Comparison of ENCODE assay signal across 17 cellular contexts in genomic region chr9:97694768-97695167, GRCh38. TPM values are rescaled to one million over a fixed set of nuclear protein-coding genes. Genes with fewer than 3 reads are reported as not detected.
DNase-seq lines count a peak whose midpoint lies in the region; ATAC-seq, FAIRE-seq and TF ChIP-seq lines count a peak whose summit lies in the region.
"Had no signal": no experiment of that assay in that cellular context is flagged by ENCODE, and none has a peak within 500 bp of the region (broad histone marks: within the 10 kb centered on the region; RNA-seq: fewer than 3 reads in every experiment).

No MANE protein-coding gene starts in this region.

- H3K27me3 ChIP-seq in K562 (ENCODE audit: control insufficient read depth in 2 of 2, insufficient read depth in 2 of 2, low read length in 2 of 2) (no peaks in the 10 kb centered on the region), pancreas (no peaks in the 10 kb centered on the region)
- H3K27me3 ChIP-seq: left lung had no signal

- peak; percentile 11; the same call in 2 of the 3 replicates for ATAC-seq in K562
- no peak for ATAC-seq in pancreas
- ATAC-seq: left lung had no signal

- peak overlapping the region; percentile 37; the same call in 1 of the 2 replicates for H2AFZ ChIP-seq in K562 (ENCODE audit: low read depth, low read length)
- H2AFZ ChIP-seq: neural progenitor cell had no signal

- peaks cover 40% of the 10 kb centered on the region for H3K79me2 ChIP-seq in K562 (ENCODE audit: control insufficient read depth, insufficient read depth, low read length)

- no peak for TF ChIP-seq RAD21 in K562 (CRISPR knock-in tag; conservative IDR thresholded peaks at IDR 0.05 in 1 of 2, IDR thresholded peaks at IDR 0.05 in 1 of 2)

- POLR2A ChIA-PET in K562 (lab: Yijun Ruan, JAX), result interaction anchor here (1.1 to 1.7 kb wide), 2 partner anchors 15 to 227 kb away, joined by 3 to 4 read pairs; partner anchors contain the start of gene TRMO

- no peak for TF ChIP-seq POLR2A in K562 (conservative IDR thresholded peaks at IDR 0.05)

- TF ChIP-seq CTCF in K562 (IDR thresholded peaks at IDR 0.05 in 2 of 3, conservative IDR thresholded peaks at IDR 0.05 in 1 of 3; ENCODE audit: insufficient read depth in 2 of 3, low read depth in 1 of 3, low read length in 3 of 3) (no peak), nephron (IDR thresholded peaks at IDR 0.05; ENCODE audit: unreplicated experiment in 3 of 3) (no peak), pancreas (IDR thresholded peaks at IDR 0.05) (no peak)

- BruUV-seq in K562 (replicated peaks; lab: Mats Ljungman, UMichigan), result no TSS peak

- peak overlapping the region in 1 of 2 experiments; percentile 69; a peak in 2 of 4 replicates for H3K9ac ChIP-seq in K562 (ENCODE audit: insufficient read depth in 1 of 2, low read depth in 2 of 2, low read length in 2 of 2)
- H3K9ac ChIP-seq: neural progenitor cell had no signal

- CTCF ChIA-PET in K562 (lab: Yijun Ruan, JAX; ENCODE audit: low intra/inter-chr PET ratio), result no interaction called here

- no peaks in the 10 kb centered on the region for H3K9me1 ChIP-seq in K562 (ENCODE audit: control insufficient read depth, insufficient read depth, low read length)

- H3K4me3 ChIP-seq in K562 (peak overlapping the region; percentile 59), pancreas (no peak overlapping the region)

- no peak overlapping the region for H3K27ac Mint-ChIP-seq in T-helper 1 cell treated with Interleukin-12 subunit alpha and Interleukin-12 subunit beta and Interleukin-4 antibody, amounts not matched to agents 30 μg/mL and 1 μg/mL, for 36 hours
- H3K27ac Mint-ChIP-seq in IgD-negative memory B cell (peak overlapping the region in 2 of 3 donors; percentile 39 to 67), nephron (peak overlapping the region in 2 of 3 experiments; percentile 7 to 26)
- H3K27ac Mint-ChIP-seq: activated naive CD4-positive, alpha-beta T cell treated with anti-CD3 and anti-CD28 coated beads for 36 hours; neural progenitor cell had no signal

- in situ Hi-C loops in K562 (cut with MboI), result no loop called here

- peaks cover 44% of the 10 kb centered on the region for H3K4me1 Mint-ChIP-seq in T-helper 1 cell treated with Interleukin-12 subunit alpha and Interleukin-12 subunit beta and Interleukin-4 antibody, amounts not matched to agents 30 μg/mL and 1 μg/mL, for 36 hours (ENCODE audit: low read depth)
- H3K4me1 Mint-ChIP-seq in IgD-negative memory B cell, result peaks cover 40 to 58% (median 53%) of the 10 kb centered on the region in 3 donors
- H3K4me1 Mint-ChIP-seq in nephron, result peaks cover 37% of the 10 kb centered on the region

- H4K20me1 ChIP-seq in K562 (replicated peaks; ENCODE audit: control insufficient read depth, insufficient read depth, low read length), result no peaks in the 10 kb centered on the region

- DNase-seq in T-helper 1 cell (no peak), K562 (ENCODE audit: extremely low read depth in 1 of 4, low spot score in 3 of 4) (peak in 1 of 4 experiments; percentile 15), pancreas (no peak), UCSD-AML1 (lab: John Stamatoyannopoulos, UW; ENCODE audit: unreplicated experiment) (no peak), SIG-M5 (lab: John Stamatoyannopoulos, UW) (no peak)
- DNase-seq: activated CD4-positive, alpha-beta T cell treated with anti-CD3 and anti-CD28 coated beads, Interleukin-2, amount 50 U/mL, for 4 hours; activated naive CD4-positive, alpha-beta T cell treated with anti-CD3 and anti-CD28 coated beads for 36 hours; cerebellar nuclear complex; GOT3; left lung; NCI-H1694 treated with DMSO at 0.1 percent for 48 hours; NCI-H526; substantia nigra had no signal

- no peak for TF ChIP-seq EP300 in K562 (IDR thresholded peaks at IDR 0.05; ENCODE audit: low read length)

- H3K4me3 Mint-ChIP-seq in T-helper 1 cell treated with Interleukin-12 subunit alpha and Interleukin-12 subunit beta and Interleukin-4 antibody, amounts not matched to agents 30 μg/mL and 1 μg/mL, for 36 hours, result peak overlapping the region; percentile 12
- peak overlapping the region in 3 of 4 donors; percentile 56 to 96 (median 57) for H3K4me3 Mint-ChIP-seq in IgD-negative memory B cell
- H3K4me3 Mint-ChIP-seq in nephron, result peak overlapping the region; percentile 58 to 98 (median 89)
- H3K4me3 Mint-ChIP-seq: activated naive CD4-positive, alpha-beta T cell treated with anti-CD3 and anti-CD28 coated beads for 36 hours had no signal

- H3K27me3 Mint-ChIP-seq in T-helper 1 cell treated with Interleukin-12 subunit alpha and Interleukin-12 subunit beta and Interleukin-4 antibody, amounts not matched to agents 30 μg/mL and 1 μg/mL, for 36 hours (ENCODE audit: low read depth), result no peaks in the 10 kb centered on the region
- H3K27me3 Mint-ChIP-seq in IgD-negative memory B cell (no peaks in the 10 kb centered on the region), nephron (ENCODE audit: low read depth) (peaks cover 1% of the 10 kb centered on the region)

- 42% methylated on average over 7 of the region's 7 CpGs for WGBS in K562 (ENCODE audit: insufficient coverage, low coverage, missing lambda C conversion rate)
- WGBS in pancreas, 2 donors, result 88 to 90% methylated on average over 7 of the region's 7 CpGs

- peak overlapping the region; percentile 79 for H3K4me2 ChIP-seq in K562 (ENCODE audit: insufficient read depth, low read length)

- intact Hi-C loops in K562 (cut with micrococcal nuclease), result loop anchor here (10.0 kb wide), 1 partner anchor 360 kb away; the partner anchor contains the start of gene NANS
- intact Hi-C loops in pancreas (cut with DNase I), result no loop called here

- H3K9me3 Mint-ChIP-seq in T-helper 1 cell treated with Interleukin-12 subunit alpha and Interleukin-12 subunit beta and Interleukin-4 antibody, amounts not matched to agents 30 μg/mL and 1 μg/mL, for 36 hours, result no peaks in the 10 kb centered on the region
- H3K9me3 Mint-ChIP-seq in IgD-negative memory B cell (no peaks in the 10 kb centered on the region), nephron (no peaks in the 10 kb centered on the region)
- H3K9me3 Mint-ChIP-seq: activated naive CD4-positive, alpha-beta T cell treated with anti-CD3 and anti-CD28 coated beads for 36 hours; neural progenitor cell had no signal

- no peaks in the 10 kb centered on the region for H3K9me3 ChIP-seq in K562 (replicated peaks; ENCODE audit: control insufficient read depth, insufficient read depth, low read depth, low read length)
- H3K9me3 ChIP-seq in pancreas, result no peaks in the 10 kb centered on the region
- H3K9me3 ChIP-seq: left lung had no signal

- H3K36me3 Mint-ChIP-seq in T-helper 1 cell treated with Interleukin-12 subunit alpha and Interleukin-12 subunit beta and Interleukin-4 antibody, amounts not matched to agents 30 μg/mL and 1 μg/mL, for 36 hours (ENCODE audit: low read depth), result peaks cover 16% of the 10 kb centered on the region
- peaks cover 3% of the 10 kb centered on the region for H3K36me3 Mint-ChIP-seq in IgD-negative memory B cell
- peaks cover 25% of the 10 kb centered on the region for H3K36me3 Mint-ChIP-seq in nephron (ENCODE audit: low read depth)

- H3K4me1 ChIP-seq in K562 (replicated peaks in 1 of 2; ENCODE audit: control insufficient read depth in 2 of 2, insufficient read depth in 2 of 2, low read length in 2 of 2) (peaks cover 16 to 21% of the 10 kb centered on the region in 2 experiments; a peak in 4 of 5 replicates), pancreas (peaks cover 20 to 30% (median 27%) of the 10 kb centered on the region in 3 donors)

- H3K27ac ChIP-seq in K562 (ENCODE audit: extremely low read depth, low read depth, low read length) (peak overlapping the region; percentile 9), pancreas (no peak overlapping the region)
- H3K27ac ChIP-seq: left lung, neural progenitor cell had no signal

- FAIRE-seq in K562 (lab: Jason Lieb, UNC) (no peak), pancreas (lab: Jason Lieb, UNC) (no peak)

- H3K36me3 ChIP-seq in K562 (ENCODE audit: control insufficient read depth, insufficient read depth, low read length), result peaks cover 31% of the 10 kb centered on the region
- H3K36me3 ChIP-seq in pancreas, result peaks cover 0 to 23% (median 0%) of the 10 kb centered on the region in 3 donors
- H3K36me3 ChIP-seq: neural progenitor cell had no signal

TF ChIP-seq in K562, 482 proteins besides CTCF, POLR2A, EP300 and RAD21 (continues in another document):
- TF ChIP-seq FOXA3 (CRISPR knock-in tag; conservative IDR thresholded peaks at IDR 0.05 in 1 of 2, IDR thresholded peaks at IDR 0.05 in 1 of 2) (0 out of 4 replicates have a peak, but pooled peaks of 1 of the 2 experiments have one; percentile 85), ZEB2 (IDR thresholded peaks at IDR 0.05) (0 out of 2 replicates have a peak, but pooled peaks have one; percentile 14), SMARCC2 (IDR thresholded peaks at IDR 0.05; ENCODE audit: low read depth) (no peak)
- TF ChIP-seq, protein P1, sequence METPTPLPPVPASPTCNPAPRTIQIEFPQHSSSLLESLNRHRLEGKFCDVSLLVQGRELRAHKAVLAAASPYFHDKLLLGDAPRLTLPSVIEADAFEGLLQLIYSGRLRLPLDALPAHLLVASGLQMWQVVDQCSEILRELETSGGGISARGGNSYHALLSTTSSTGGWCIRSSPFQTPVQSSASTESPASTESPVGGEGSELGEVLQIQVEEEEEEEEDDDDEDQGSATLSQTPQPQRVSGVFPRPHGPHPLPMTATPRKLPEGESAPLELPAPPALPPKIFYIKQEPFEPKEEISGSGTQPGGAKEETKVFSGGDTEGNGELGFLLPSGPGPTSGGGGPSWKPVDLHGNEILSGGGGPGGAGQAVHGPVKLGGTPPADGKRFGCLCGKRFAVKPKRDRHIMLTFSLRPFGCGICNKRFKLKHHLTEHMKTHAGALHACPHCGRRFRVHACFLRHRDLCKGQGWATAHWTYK (CRISPR knock-in tag; IDR thresholded peaks at IDR 0.05), result no peak

RNA-seq across cellular contexts. Expression of gene XPA, which starts 2.4 kb away (rescaled TPM):
- polyA plus RNA-seq in IgD-negative memory B cell (33.6 TPM), K562 (2011; rRNA removed) (5.1 and 5.9 TPM in 2 replicates), K562 (2014; fragmentation: Illumina TruSeq; extraction: Trizol) (12.3 and 14.1 TPM in 2 replicates), K562 (2014; fragmentation: Nextera tagmentation; extraction: Ambion mirVana) (1 to 10 TPM; 5.1 to 5.5 TPM), K562 (2014; rRNA removed) (15.2 and 18.2 TPM in 2 replicates), pancreas (10 to 100 TPM in 1 of 2 donors, 1 to 10 TPM in 1; 7.9 to 12.6 TPM)
- 2.1 and 9.3 TPM in 2 replicates for total RNA-seq in K562 (2011; cell fraction: chromatin; rRNA removed; ENCODE audit: low replicate concordance)
- total RNA-seq in K562 (2011; cell fraction: nucleolus; rRNA removed), result 1.8 and 2.0 TPM in 2 replicates
- 8.0 and 16.4 TPM in 2 replicates for total RNA-seq in K562 (2011; cell fraction: nucleoplasm; rRNA removed)
- total RNA-seq in K562 (2014; rRNA removed) (16.8 and 17.7 TPM in 2 replicates), K562 (2014; rRNA removed; fragmentation: Illumina TruSeq; extraction: Trizol) (16.7 and 18.2 TPM in 2 replicates), K562 (2015; rRNA removed; fragmentation: Illumina TruSeq; extraction: Trizol) (17.2 and 18.0 TPM in 2 replicates), K562 (2021) (11.4 and 13.6 TPM in 2 replicates), pancreas (1 to 10 TPM; 4.9 to 7.6 (median 6.2) TPM)
- polyA plus RNA-seq in K562 (2011; cell fraction: cytosol; rRNA removed), result 0.85 and 1.3 TPM in 2 replicates
- 4.1 and 5.3 TPM in 2 replicates for polyA plus RNA-seq in K562 (2011; cell fraction: nucleus; rRNA removed)
- polyA plus RNA-seq in K562 (2012), result 14.2 and 14.4 TPM in 2 replicates
- 6.3 and 6.4 TPM in 2 replicates for polyA minus RNA-seq in K562 (2011; rRNA and poly(A)+ RNA removed)
- 1.7 and 1.9 TPM in 2 replicates for polyA minus RNA-seq in K562 (2011; cell fraction: cytosol; rRNA and poly(A)+ RNA removed)
- 6.3 and 9.3 TPM in 2 replicates for polyA minus RNA-seq in K562 (2011; cell fraction: nucleus; rRNA and poly(A)+ RNA removed)

Comparison
In these comparisons a context has a peak if more than half of its experiments do, and no peak if none do; other contexts are left out.
1. H3K4me3 Mint-ChIP-seq: peak in every context shown above with its lines; median percentile 89 in nephron; 57 in IgD-negative memory B cell; 12 in T-helper 1 cell treated with Interleukin-12 subunit alpha and Interleukin-12 subunit beta and Interleukin-4 antibody, amounts not matched to agents 30 μg/mL and 1 μg/mL, for 36 hours.